Comparison of ENCODE assay signal across 9 cellular contexts in the genomic region with DNA sequence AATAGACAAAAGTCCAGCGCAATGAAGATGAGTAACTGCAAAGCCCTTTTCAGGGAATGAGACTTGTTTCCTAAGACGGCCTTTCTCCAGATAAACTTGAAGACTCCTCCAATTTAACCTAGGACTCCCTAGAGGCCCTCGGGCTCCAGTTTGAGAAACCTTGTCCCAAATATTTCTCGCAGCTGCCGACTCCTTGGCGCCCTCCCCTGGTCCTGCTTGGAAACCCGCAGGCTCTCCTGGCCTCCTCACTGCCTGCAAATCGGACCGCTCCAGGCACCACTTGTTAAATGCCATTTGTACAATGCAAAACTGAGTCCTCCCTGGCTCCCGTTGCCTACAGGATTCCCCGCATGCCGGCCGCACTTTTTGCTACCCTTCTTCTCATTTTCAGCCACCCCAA. TPM values are rescaled to one million over a fixed set of nuclear protein-coding genes. Genes with fewer than 3 reads are reported as not detected.
A peak's percentile ranks its signal among the peaks of the same experiment; 100 is the strongest.
DNase-seq lines count a peak whose midpoint lies in the region; ATAC-seq, FAIRE-seq and TF ChIP-seq lines count a peak whose summit lies in the region.
"Had no signal": no experiment of that assay in that cellular context is flagged by ENCODE, and none has a peak within 500 bp of the region (broad histone marks: within the 10 kb centered on the region; RNA-seq: fewer than 3 reads in every experiment).

No MANE protein-coding gene starts in this region.

- no peak overlapping the region for H3K27ac Mint-ChIP-seq in astrocyte (ENCODE audit: unreplicated experiment)
- H3K27ac Mint-ChIP-seq in T-helper 17 cell = no peak overlapping the region
- H3K27ac Mint-ChIP-seq: CD4-positive, alpha-beta T cell had no signal

- no peaks in the 10 kb centered on the region for H3K36me3 ChIP-seq in MM.1S (replicated peaks; ENCODE audit: insufficient read depth, low read length)
- H3K36me3 ChIP-seq in astrocyte (ENCODE audit: insufficient read depth, low read length) = no peaks in the 10 kb centered on the region
- no peaks in the 10 kb centered on the region for H3K36me3 ChIP-seq in kidney epithelial cell (ENCODE audit: control insufficient read depth, insufficient read depth, low read length)

- TF ChIP-seq CTCF in MM.1S (IDR thresholded peaks at IDR 0.05; ENCODE audit: low read length) = peak; percentile 73
- TF ChIP-seq CTCF in astrocyte (IDR thresholded peaks at IDR 0.05; ENCODE audit: insufficient read depth, low read depth, low read length) = peak; percentile 22
- peak; percentile 35 for TF ChIP-seq CTCF in kidney epithelial cell (IDR thresholded peaks at IDR 0.05; ENCODE audit: insufficient read depth, low read length, poor library complexity, severe bottlenecking)

- H3K4me1 ChIP-seq in MM.1S (ENCODE audit: low read length) (no peaks in the 10 kb centered on the region), astrocyte (ENCODE audit: insufficient read depth, low read length) (no peaks in the 10 kb centered on the region)

- H3K27me3 ChIP-seq in MM.1S (replicated peaks; ENCODE audit: insufficient read depth, low read length) = peaks cover 39% of the 10 kb centered on the region
- no peaks in the 10 kb centered on the region for H3K27me3 ChIP-seq in astrocyte (ENCODE audit: insufficient read depth, low read length)
- H3K27me3 ChIP-seq in kidney epithelial cell (ENCODE audit: control insufficient read depth, insufficient read depth, low read length) = no peaks in the 10 kb centered on the region

- no peaks in the 10 kb centered on the region for H3K9me2 ChIP-seq in MM.1S (replicated peaks; ENCODE audit: insufficient read depth, low read length)

- H3K4me1 Mint-ChIP-seq in astrocyte (ENCODE audit: low read depth, unreplicated experiment) = no peaks in the 10 kb centered on the region
- peaks cover 2% of the 10 kb centered on the region for H3K4me1 Mint-ChIP-seq in T-helper 17 cell

- H3K9me3 ChIP-seq in MM.1S (replicated peaks; ENCODE audit: insufficient read depth, low read length) (no peaks in the 10 kb centered on the region), astrocyte (ENCODE audit: insufficient read depth, low read depth, low read length) (no peaks in the 10 kb centered on the region), T-helper 17 cell (ENCODE audit: control insufficient read depth, low read length, poor library complexity, severe bottlenecking) (no peaks in the 10 kb centered on the region)

- H3F3A ChIP-seq in MM.1S (ENCODE audit: insufficient read depth, low read length) = no peaks in the 10 kb centered on the region

- H3K79me2 ChIP-seq in MM.1S (ENCODE audit: low read length) (no peaks in the 10 kb centered on the region), astrocyte (ENCODE audit: insufficient read depth, low read length) (no peaks in the 10 kb centered on the region)

- H3K36me3 Mint-ChIP-seq in astrocyte (ENCODE audit: low read depth, unreplicated experiment) (no peaks in the 10 kb centered on the region), T-helper 17 cell (ENCODE audit: low read depth) (no peaks in the 10 kb centered on the region)

- no peak for FAIRE-seq in astrocyte (lab: Jason Lieb, UNC)

- H3K4me3 ChIP-seq in MM.1S (ENCODE audit: low read length) (no peak overlapping the region), astrocyte (ENCODE audit: insufficient read depth, low read depth, low read length) (no peak overlapping the region), kidney epithelial cell (ENCODE audit: low read depth, low read length) (no peak overlapping the region)

- H4K20me1 ChIP-seq in MM.1S (ENCODE audit: insufficient read depth, low read length) (no peaks in the 10 kb centered on the region), astrocyte (ENCODE audit: insufficient read depth, low read length) (no peaks in the 10 kb centered on the region)

- DNase-seq in NOMO-1 treated with DMSO at 0.1 percent for 48 hours (lab: John Stamatoyannopoulos, UW; ENCODE audit: unreplicated experiment) (peak; percentile 22), NOMO-1 (lab: John Stamatoyannopoulos, UW; ENCODE audit: unreplicated experiment in 2 of 2) (no peak), MM.1S (peak; percentile 41), astrocyte (ENCODE audit: low read depth) (no peak), kidney epithelial cell (ENCODE audit: low read depth) (no peak), T-helper 17 cell (no peak)

- no peak overlapping the region for H3K27ac ChIP-seq in MM.1S (ENCODE audit: low read length)
- no peak overlapping the region for H3K27ac ChIP-seq in astrocyte (ENCODE audit: low read depth, low read length)

- H3K27me3 Mint-ChIP-seq in astrocyte (ENCODE audit: low read depth, unreplicated experiment) (peaks cover 8% of the 10 kb centered on the region), T-helper 17 cell (no peaks in the 10 kb centered on the region)
- H3K27me3 Mint-ChIP-seq: CD4-positive, alpha-beta T cell had no signal

- ATAC-seq in HG02678 (IDR thresholded peaks at IDR 0.05; ENCODE audit: unreplicated experiment) = no peak
- no peak for ATAC-seq in GM18517 (IDR thresholded peaks at IDR 0.05; ENCODE audit: unreplicated experiment)
- no peak for ATAC-seq in T-helper 17 cell

- H3K4me2 ChIP-seq in MM.1S (ENCODE audit: low read depth, low read length) = no peak overlapping the region
- no peak overlapping the region for H3K4me2 ChIP-seq in astrocyte (ENCODE audit: low read length)

- H2AFZ ChIP-seq in MM.1S (ENCODE audit: low read length) (no peak overlapping the region), astrocyte (ENCODE audit: low read depth, low read length) (no peak overlapping the region)

- H3K4me3 Mint-ChIP-seq in astrocyte (ENCODE audit: unreplicated experiment) (no peak overlapping the region), T-helper 17 cell (no peak overlapping the region)
- H3K4me3 Mint-ChIP-seq: CD4-positive, alpha-beta T cell had no signal

- H3K9ac ChIP-seq in MM.1S (ENCODE audit: low read length) (no peak overlapping the region), astrocyte (ENCODE audit: low read length) (no peak overlapping the region)

- no peaks in the 10 kb centered on the region for H3K9me3 Mint-ChIP-seq in astrocyte (ENCODE audit: unreplicated experiment)

RNA-seq across cellular contexts. Expression of a gene that starts 36.8 kb away (rescaled TPM):
- total RNA-seq in astrocyte (0.02 and 0.05 TPM in 2 replicates), kidney epithelial cell (6.9 and 10.4 TPM in 2 replicates), T-helper 17 cell (not detected)
- total RNA-seq: CD4-positive, alpha-beta T cell had no signal

RNA-seq across cellular contexts. Expression of a gene that starts 54.1 kb away (rescaled TPM):
- 0.41 TPM in 1 of 2 replicates, not detected in the other for total RNA-seq in astrocyte
- 42.1 and 61.4 TPM in 2 replicates for total RNA-seq in kidney epithelial cell
- 10 to 100 TPM in 1 of 2 donors, 1 to 10 TPM in 1; 6.4 to 13.2 TPM for total RNA-seq in T-helper 17 cell

Comparison
In these comparisons a context has a peak if more than half of its experiments do, and no peak if none do; other contexts are left out.
1. DNase-seq: peak in NOMO-1 treated with DMSO at 0.1 percent for 48 hours (single experiment) and MM.1S (single experiment); none in NOMO-1 (0 of 2), astrocyte (single experiment), kidney epithelial cell (single experiment) and T-helper 17 cell (0 of 3).
2. CTCF ChIP-seq: peak in every context shown above with its lines; median percentile 73 in MM.1S; 35 in kidney epithelial cell; 22 in astrocyte.